ENCODE assay signal across 8 cellular contexts in the genomic region with DNA sequence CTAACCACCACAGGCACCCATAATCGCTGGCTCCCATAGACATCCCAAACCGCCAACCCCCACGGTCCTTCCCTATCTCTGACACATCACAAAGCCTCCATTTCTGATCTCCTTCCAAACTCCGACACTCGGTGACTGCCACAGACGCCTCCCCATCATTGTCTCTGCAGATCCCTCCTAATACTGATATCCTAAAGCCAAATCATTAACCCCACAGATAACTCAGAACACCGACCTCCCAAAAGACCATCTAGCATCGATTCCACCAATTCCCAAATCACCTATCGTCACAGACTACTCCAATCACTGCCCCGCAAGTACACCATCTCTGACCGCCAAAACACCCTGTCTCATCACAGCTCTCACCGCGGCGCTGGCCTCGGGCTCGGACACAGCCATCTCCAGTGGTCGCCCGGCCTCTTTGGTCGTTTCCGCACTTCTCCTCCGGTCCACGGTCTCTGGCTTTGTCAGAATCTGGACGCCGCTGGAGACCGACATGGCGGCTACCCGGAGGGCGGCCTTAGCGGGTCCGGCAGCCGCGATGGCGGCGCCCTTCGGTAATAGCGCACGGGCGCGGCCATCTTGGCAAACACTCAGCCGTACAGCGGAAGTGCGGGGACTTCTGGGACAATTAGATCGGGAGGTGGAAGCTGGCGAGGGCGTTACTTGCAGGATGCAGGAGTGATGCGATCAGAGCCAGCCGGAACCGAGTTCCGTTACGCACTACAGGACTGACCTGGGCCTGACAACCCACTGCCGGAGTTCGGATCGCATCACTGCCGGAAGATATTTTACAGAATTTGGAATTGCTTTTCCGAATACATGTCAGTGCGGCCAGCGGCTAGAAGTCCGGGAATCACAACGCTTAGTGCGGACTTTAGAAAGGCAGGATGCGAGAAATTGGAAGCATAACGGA. TPM values are rescaled to one million over a fixed set of nuclear protein-coding genes. Genes with fewer than 3 reads are reported as not detected.
A peak's percentile ranks its signal among the peaks of the same experiment; 100 is the strongest.
DNase-seq lines count a peak whose midpoint lies in the region; ATAC-seq, FAIRE-seq and TF ChIP-seq lines count a peak whose summit lies in the region.

ZFP37 (minus strand) TSS at position 534 of the 916 bp plus-strand sequence; CDS start at position 498, 36 bp downstream.

- H3K79me2 ChIP-seq in MM.1S (ENCODE audit: low read length) (no peaks in the 10 kb centered on the region), astrocyte (ENCODE audit: insufficient read depth, low read length) (peaks cover 25% of the 10 kb centered on the region)

- H3K27me3 Mint-ChIP-seq in astrocyte (ENCODE audit: low read depth, unreplicated experiment) (no peaks in the 10 kb centered on the region), progenitor cell of endocrine pancreas (peaks cover 12% of the 10 kb centered on the region)

- peaks cover 11% of the 10 kb centered on the region for H3K9me3 Mint-ChIP-seq in astrocyte (ENCODE audit: unreplicated experiment)
- H3K9me3 Mint-ChIP-seq in progenitor cell of endocrine pancreas (ENCODE audit: low read depth): peaks cover 6% of the 10 kb centered on the region

- H2AFZ ChIP-seq in MM.1S (ENCODE audit: low read length) (peak within 1 kb of the TSS; percentile 91), astrocyte (ENCODE audit: low read depth, low read length) (peak within 1 kb of the TSS; percentile 99)

- intact Hi-C loops in right cardiac atrium (cut with DNase I): no loop called here

- H3K36me3 ChIP-seq in MM.1S (replicated peaks; ENCODE audit: insufficient read depth, low read length): no peaks in the 10 kb centered on the region
- no peaks in the 10 kb centered on the region for H3K36me3 ChIP-seq in astrocyte (ENCODE audit: insufficient read depth, low read length)
- H3K36me3 ChIP-seq in upper lobe of left lung: no peaks in the 10 kb centered on the region

- H3K27ac ChIP-seq in MM.1S (ENCODE audit: low read length): no peak within 1 kb of the TSS
- peak within 1 kb of the TSS; percentile 86 for H3K27ac ChIP-seq in astrocyte (ENCODE audit: low read depth, low read length)
- H3K27ac ChIP-seq in right cardiac atrium (ENCODE audit: low read length): peak within 1 kb of the TSS; percentile 84
- peak within 1 kb of the TSS in 3 of 4 donors; percentile 63 to 72 (median 67) for H3K27ac ChIP-seq in upper lobe of left lung

- H3K9me3 ChIP-seq in MM.1S (replicated peaks; ENCODE audit: insufficient read depth, low read length): no peaks in the 10 kb centered on the region
- H3K9me3 ChIP-seq in astrocyte (ENCODE audit: insufficient read depth, low read depth, low read length): peaks cover 44% of the 10 kb centered on the region
- peaks cover 20% of the 10 kb centered on the region for H3K9me3 ChIP-seq in right cardiac atrium (ENCODE audit: control insufficient read depth, low read length)
- peaks cover 43 to 82% (median 69%) of the 10 kb centered on the region in 4 donors for H3K9me3 ChIP-seq in upper lobe of left lung

- DNase-seq in COLO829 (ENCODE audit: low spot score): peak; percentile 97
- peak; percentile 71 for DNase-seq in MM.1S
- DNase-seq in T-helper 2 cell: peak; percentile 47 to 85 (median 64)
- DNase-seq in astrocyte (ENCODE audit: low read depth): peak; percentile 87
- DNase-seq in right cardiac atrium: peak; percentile 96 to 98 (median 97)
- DNase-seq in progenitor cell of endocrine pancreas (ENCODE audit: low spot score, unreplicated experiment): peak; percentile 73
- DNase-seq in upper lobe of left lung: peak; percentile 88 to 95

- H3K9ac ChIP-seq in MM.1S (ENCODE audit: low read length): 0 out of 2 replicates have a peak within 1 kb of the TSS, but pooled peaks have one; percentile 7
- H3K9ac ChIP-seq in astrocyte (ENCODE audit: low read length): peak within 1 kb of the TSS; percentile 93

- TF ChIP-seq CTCF in MM.1S (IDR thresholded peaks at IDR 0.05; ENCODE audit: low read length) (no peak), astrocyte (IDR thresholded peaks at IDR 0.05; ENCODE audit: insufficient read depth, low read depth, low read length) (no peak), progenitor cell of endocrine pancreas (IDR thresholded peaks at IDR 0.05; ENCODE audit: unreplicated experiment) (no peak), upper lobe of left lung (IDR thresholded peaks at IDR 0.05) (peak in 1 of 6 experiments; percentile 8)

- H3K4me3 Mint-ChIP-seq in astrocyte (ENCODE audit: unreplicated experiment) (no peak within 1 kb of the TSS), progenitor cell of endocrine pancreas (ENCODE audit: low read depth) (no peak within 1 kb of the TSS)

- peak within 1 kb of the TSS; percentile 56 for H3K4me2 ChIP-seq in MM.1S (ENCODE audit: low read depth, low read length)
- H3K4me2 ChIP-seq in astrocyte (ENCODE audit: low read length): peak within 1 kb of the TSS; percentile 86

- H3K4me1 Mint-ChIP-seq in astrocyte (ENCODE audit: low read depth, unreplicated experiment) (no peaks in the 10 kb centered on the region), progenitor cell of endocrine pancreas (ENCODE audit: low read depth) (no peaks in the 10 kb centered on the region)

- no peaks in the 10 kb centered on the region for H3K4me1 ChIP-seq in MM.1S (ENCODE audit: low read length)
- H3K4me1 ChIP-seq in astrocyte (ENCODE audit: insufficient read depth, low read length): peaks cover 6% of the 10 kb centered on the region
- H3K4me1 ChIP-seq in right cardiac atrium (ENCODE audit: control insufficient read depth, insufficient read depth, low read length): no peaks in the 10 kb centered on the region
- H3K4me1 ChIP-seq in upper lobe of left lung: peaks cover 0 to 12% (median 1%) of the 10 kb centered on the region in 4 donors

- H3K27ac Mint-ChIP-seq in astrocyte (ENCODE audit: unreplicated experiment) (no peak within 1 kb of the TSS), progenitor cell of endocrine pancreas (no peak within 1 kb of the TSS)

- H3K36me3 Mint-ChIP-seq in astrocyte (ENCODE audit: low read depth, unreplicated experiment): peaks cover 2% of the 10 kb centered on the region
- no peaks in the 10 kb centered on the region for H3K36me3 Mint-ChIP-seq in progenitor cell of endocrine pancreas (ENCODE audit: insufficient read depth)

- no peaks in the 10 kb centered on the region for H3K27me3 ChIP-seq in MM.1S (replicated peaks; ENCODE audit: insufficient read depth, low read length)
- H3K27me3 ChIP-seq in astrocyte (ENCODE audit: insufficient read depth, low read length): no peaks in the 10 kb centered on the region
- no peaks in the 10 kb centered on the region for H3K27me3 ChIP-seq in right cardiac atrium (ENCODE audit: control insufficient read depth, insufficient read depth)
- H3K27me3 ChIP-seq in upper lobe of left lung: peaks cover 0 to 11% (median 2%) of the 10 kb centered on the region in 4 donors

- no peaks in the 10 kb centered on the region for H4K20me1 ChIP-seq in MM.1S (ENCODE audit: insufficient read depth, low read length)
- no peaks in the 10 kb centered on the region for H4K20me1 ChIP-seq in astrocyte (ENCODE audit: insufficient read depth, low read length)

- H3F3A ChIP-seq in MM.1S (ENCODE audit: insufficient read depth, low read length): no peaks in the 10 kb centered on the region

- peak; percentile 93 for ATAC-seq in GM21737 (IDR thresholded peaks at IDR 0.05; ENCODE audit: unreplicated experiment)
- peak; percentile 100 for ATAC-seq in right cardiac atrium
- ATAC-seq in upper lobe of left lung (ENCODE audit: low FRiP score in 2 of 2): peak; percentile 97 to 100

- no peaks in the 10 kb centered on the region for H3K9me2 ChIP-seq in MM.1S (replicated peaks; ENCODE audit: insufficient read depth, low read length)

- FAIRE-seq in astrocyte (lab: Jason Lieb, UNC): no peak

- no peak for TF ChIP-seq POLR2A in upper lobe of left lung (IDR thresholded peaks at IDR 0.05)

- 2% methylated on average over 62 of the region's 62 CpGs for WGBS in right cardiac atrium
- 3 to 8% methylated on average over 34 to 49 of the region's 62 CpGs for WGBS in upper lobe of left lung, 2 donors

- TF ChIP-seq EP300 in upper lobe of left lung (IDR thresholded peaks at IDR 0.05): no peak

- H3K4me3 ChIP-seq in MM.1S (ENCODE audit: low read length) (peak within 1 kb of the TSS; percentile 71), astrocyte (ENCODE audit: insufficient read depth, low read depth, low read length) (peak within 1 kb of the TSS; percentile 95), right cardiac atrium (ENCODE audit: low read length) (peak within 1 kb of the TSS; percentile 82), upper lobe of left lung (peak within 1 kb of the TSS; percentile 44 to 62 (median 56))

RNA-seq across cellular contexts. Expression of gene ZFP37, which starts in this region (rescaled TPM):
- total RNA-seq in astrocyte: 1.5 and 2.1 TPM in 2 replicates
- total RNA-seq in right cardiac atrium: 1 to 10 TPM; 2.3 to 2.6 (median 2.4) TPM
- polyA plus RNA-seq in right cardiac atrium: 0.93 TPM
- 7.9 and 8.7 TPM in 2 replicates for total RNA-seq in progenitor cell of endocrine pancreas
- total RNA-seq in upper lobe of left lung: 1 to 10 TPM in 5 of 6 donors, not detected in 1; 1.0 to 2.5 (median 1.3) TPM
